Comparison of ENCODE assay signal across 27 cellular contexts in the genomic region with DNA sequence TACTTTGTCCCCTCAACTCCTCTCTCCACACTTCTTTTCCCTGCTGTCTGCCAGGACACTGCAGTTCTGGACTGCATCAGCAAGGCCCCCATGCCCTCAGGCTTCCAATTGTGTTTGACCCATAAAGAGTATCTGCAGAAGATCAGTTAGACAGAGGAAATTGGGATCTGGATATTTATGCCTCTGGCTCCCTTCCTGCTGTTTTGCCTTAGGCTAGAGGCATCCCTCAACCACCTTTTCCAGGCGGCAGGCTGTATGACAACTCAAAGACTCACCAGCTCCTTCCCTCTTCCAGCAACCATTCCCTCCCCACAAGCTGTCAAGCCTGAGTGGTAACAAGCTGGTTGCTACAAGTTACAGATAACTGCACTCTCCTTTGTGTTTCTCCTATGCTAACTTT.
DNase-seq lines count a peak whose midpoint lies in the region; ATAC-seq and TF ChIP-seq lines count a peak whose summit lies in the region.
"Had no signal": no experiment of that assay in that cellular context is flagged by ENCODE, and none has a peak within 500 bp of the region (broad histone marks: within the 10 kb centered on the region; RNA-seq: fewer than 3 reads in every experiment).

No MANE protein-coding gene starts in this region.

- H3K4me1 ChIP-seq in A673 (ENCODE audit: insufficient read depth, low read length, poor library complexity, severe bottlenecking) (peaks cover 66% of the 10 kb centered on the region), SK-N-SH (ENCODE audit: control insufficient read depth in 1 of 2, insufficient read depth in 2 of 2, low read depth in 1 of 2, low read length in 1 of 2) (peaks cover 0 to 3% of the 10 kb centered on the region in 2 experiments; a peak in 2 of 4 replicates), neutrophil (ENCODE audit: control insufficient read depth in 1 of 2, insufficient read depth in 1 of 2, low read depth in 1 of 2, low read length in 1 of 2) (peaks cover 27 to 37% of the 10 kb centered on the region in 2 experiments)

- no peak overlapping the region for H2AFZ ChIP-seq in SK-N-SH (ENCODE audit: low read depth)
- H2AFZ ChIP-seq: GM23338, PC-9 had no signal

- ATAC-seq in HG02623 (IDR thresholded peaks at IDR 0.05; ENCODE audit: unreplicated experiment): no peak
- ATAC-seq: GM23338, Right ventricle myocardium inferior had no signal

- WGBS in SK-N-SH (ENCODE audit: low lambda C conversion rate): 22% methylated on average over 1 of the region's 1 CpG

- no peaks in the 10 kb centered on the region for H3K9me2 ChIP-seq in SK-N-SH

- H3K27me3 ChIP-seq in A673 (replicated peaks; ENCODE audit: insufficient read depth, low read depth, low read length, poor library complexity) (no peaks in the 10 kb centered on the region), SK-N-SH (ENCODE audit: insufficient read depth) (no peaks in the 10 kb centered on the region), neutrophil (no peaks in the 10 kb centered on the region)
- H3K27me3 ChIP-seq: BLaER1, SJSA1 had no signal

- peaks cover 3% of the 10 kb centered on the region for H3K9me3 ChIP-seq in A673 (ENCODE audit: low read depth, low read length, poor library complexity, severe bottlenecking)
- H3K9me3 ChIP-seq in SK-N-SH: no peaks in the 10 kb centered on the region
- H3K9me3 ChIP-seq in neutrophil: no peaks in the 10 kb centered on the region
- H3K9me3 ChIP-seq: BLaER1, SJSA1 had no signal

- CTCF ChIA-PET in A673 (lab: Charles Lee) (no interaction called here), SK-N-SH (lab: Yijun Ruan, JAX) (interaction anchor here (1.5 kb wide), 1 partner anchor 13 kb away, joined by 3 read pairs; no protein-coding TSS in a partner anchor)

- no TSS peak for BruUV-seq in A673 (replicated peaks; lab: Mats Ljungman, UMichigan)

- H3K4me3 ChIP-seq in A673 (ENCODE audit: low read depth, low read length, poor library complexity, severe bottlenecking) (no peak overlapping the region), SK-N-SH (ENCODE audit: low read depth in 2 of 2, low read length in 1 of 2) (no peak overlapping the region), neutrophil (ENCODE audit: low read depth in 1 of 2, low read length in 1 of 2) (no peak overlapping the region)
- H3K4me3 ChIP-seq: BLaER1, GM23338, PC-9, SJSA1 had no signal

- H3K9ac ChIP-seq in SK-N-SH: no peak overlapping the region
- H3K9ac ChIP-seq: BLaER1 had no signal

- no peak for TF ChIP-seq RAD21 in SK-N-SH (IDR thresholded peaks at IDR 0.05; ENCODE audit: low read length)

- no peaks in the 10 kb centered on the region for H3K79me2 ChIP-seq in SK-N-SH (ENCODE audit: insufficient read depth)

- H3K36me3 ChIP-seq in A673 (ENCODE audit: insufficient read depth, low read length, poor library complexity, severe bottlenecking): no peaks in the 10 kb centered on the region
- no peaks in the 10 kb centered on the region for H3K36me3 ChIP-seq in SK-N-SH (replicated peaks in 1 of 2; ENCODE audit: control insufficient read depth in 1 of 2, insufficient read depth in 2 of 2, low read length in 1 of 2)
- H3K36me3 ChIP-seq in neutrophil: no peaks in the 10 kb centered on the region
- H3K36me3 ChIP-seq: BLaER1, SJSA1 had no signal

- no peaks in the 10 kb centered on the region for H4K20me1 ChIP-seq in SK-N-SH (ENCODE audit: insufficient read depth)
- H4K20me1 ChIP-seq: BLaER1 had no signal

- no peak overlapping the region for H3K27ac ChIP-seq in A673 (ENCODE audit: low read depth, low read length, poor library complexity, severe bottlenecking)
- H3K27ac ChIP-seq in SK-N-SH (ENCODE audit: low read depth in 2 of 2, low read length in 1 of 2): no peak overlapping the region
- peak overlapping the region; percentile 70 for H3K27ac ChIP-seq in neutrophil
- H3K27ac ChIP-seq: 22Rv1, BLaER1, PC-9, SJSA1 had no signal

- TF ChIP-seq CTCF in A673 (conservative IDR thresholded peaks at IDR 0.05; ENCODE audit: low read depth, low read length) (no peak), SK-N-SH (IDR thresholded peaks at IDR 0.05) (no peak), neutrophil (IDR thresholded peaks at IDR 0.05) (no peak)

- H3F3A ChIP-seq in SK-N-SH (replicated peaks; ENCODE audit: insufficient read depth): no peaks in the 10 kb centered on the region

- no peak overlapping the region for H3K4me2 ChIP-seq in SK-N-SH
- H3K4me2 ChIP-seq: BLaER1, GM23338, PC-9 had no signal

- DNase-seq in A673 (ENCODE audit: low spot score) (peak; percentile 66), SK-N-SH (peak; percentile 17), islet precursor cell (peak; percentile 93), head of caudate nucleus (no peak), NAMALWA (ENCODE audit: low spot score) (no peak)
- no peak for DNase-seq in stimulated activated CD4-positive, alpha-beta T cell treated with anti-CD3 and anti-CD28 coated beads, Interleukin-1b, Interleukin-23, amount 100 ng/mL, for 48 hours
- DNase-seq: ACHN; CD4-positive, alpha-beta T cell; GF-D8; H9; IMR-90; KG1; MM.1S; NCI-H1048; NCI-H1417; NCI-H1694; NCI-H2029 treated with DMSO at 0.1 percent for 48 hours; NCI-H446 treated with DMSO at 0.1 percent for 48 hours; NCI-H526 treated with DMSO at 0.1 percent for 48 hours; PC-9 had no signal

- POLR2A ChIA-PET in A673 (lab: Charles Lee; ENCODE audit: low non-redundant PET): no interaction called here
- POLR2A ChIA-PET in SK-N-SH (lab: Yijun Ruan, JAX): no interaction called here

- intact Hi-C loops in A673 (cut with micrococcal nuclease; ENCODE audit: unreplicated experiment): no loop called here
- intact Hi-C loops in head of caudate nucleus (cut with DNase I): no loop called here

- TF ChIP-seq EP300 in SK-N-SH (IDR thresholded peaks at IDR 0.05; ENCODE audit: borderline replicate concordance in 1 of 2, low read depth in 1 of 2, low read length in 1 of 2): peak in 1 of 2 experiments; percentile 53; a peak in 1 of 4 replicates

TF ChIP-seq in SK-N-SH, 30 proteins besides CTCF, POLR2A, EP300 and RAD21:
- no peak for TF ChIP-seq POLR2AphosphoS5 (IDR thresholded peaks at IDR 0.05; ENCODE audit: low read depth, low read length)
- TF ChIP-seq GABPA (IDR thresholded peaks at IDR 0.05; ENCODE audit: low read depth): no peak
TF ChIP-seq in SK-N-SH: peak in this region for 0.

Comparison
In these comparisons a context has a peak if more than half of its experiments do, and no peak if none do; other contexts are left out.
1. DNase-seq: peak in A673 (single experiment), SK-N-SH (single experiment) and islet precursor cell (single experiment); none in head of caudate nucleus (0 of 42), NAMALWA (single experiment) and stimulated activated CD4-positive, alpha-beta T cell treated with anti-CD3 and anti-CD28 coated beads, Interleukin-1b, Interleukin-23, amount 100 ng/mL, for 48 hours (single experiment).